Comparison of ENCODE assay signal across 8 cellular contexts in genomic region chr16:87636050-87636684, GRCh38. TPM values are rescaled to one million over a fixed set of nuclear protein-coding genes. Genes with fewer than 3 reads are reported as not detected.
A peak's percentile ranks its signal among the peaks of the same experiment; 100 is the strongest.
DNase-seq lines count a peak whose midpoint lies in the region; ATAC-seq, FAIRE-seq and TF ChIP-seq lines count a peak whose summit lies in the region.

No MANE protein-coding gene starts in this region.

- no peak for ATAC-seq in HG02623 (IDR thresholded peaks at IDR 0.05; ENCODE audit: unreplicated experiment)

- H3K9me3 ChIP-seq in OCI-LY3 (ENCODE audit: insufficient read depth, low read length) = 0 out of 2 replicates have a peak, but pooled peaks cover under 1% of the 10 kb centered on the region

- peak; percentile 93 for FAIRE-seq in HTR-8/SVneo (lab: Jason Lieb, UNC)

- H3K4me2 ChIP-seq in OCI-LY3 (ENCODE audit: low read length) = peak overlapping the region; percentile 91

- peak; percentile 71 for TF ChIP-seq CTCF in OCI-LY3 (IDR thresholded peaks at IDR 0.05; ENCODE audit: low read depth, low read length)

- H3K4me1 ChIP-seq in OCI-LY3 (ENCODE audit: low read length) = peaks cover 4% of the 10 kb centered on the region

- DNase-seq in COR-L47 (lab: John Stamatoyannopoulos, UW) = peak; percentile 55
- peak; percentile 95 for DNase-seq in HTR-8/SVneo (ENCODE audit: insufficient read length, low spot score)
- DNase-seq in activated CD8-positive, alpha-beta memory T cell treated with anti-CD3 and anti-CD28 coated beads, Interleukin-2, amount 50 U/mL, for 4 hours = peak; percentile 83
- DNase-seq in epidermal melanocyte (ENCODE audit: insufficient read length, low spot score) = peak; percentile 96
- DNase-seq in myocyte (ENCODE audit: low read depth) = peak; percentile 88
- peak; percentile 70 to 73 for DNase-seq in stimulated activated CD8-positive, alpha-beta memory T cell treated with anti-CD3 and anti-CD28 coated beads, Interleukin-7, amount 100 ng/mL, for 4 hours (ENCODE audit: low read depth in 2 of 2)

- H3K27me3 ChIP-seq in OCI-LY3 (ENCODE audit: low read depth, low read length) = peaks cover 20% of the 10 kb centered on the region

- H3K79me2 ChIP-seq in OCI-LY3 (ENCODE audit: low read length) = no peaks in the 10 kb centered on the region

- H2AFZ ChIP-seq in OCI-LY3 (ENCODE audit: low read depth, low read length) = peak overlapping the region; percentile 86; the same call in 1 of the 2 replicates

- peak overlapping the region; percentile 81 for H3K4me3 ChIP-seq in OCI-LY3 (ENCODE audit: low read length)

- no peaks in the 10 kb centered on the region for H4K20me1 ChIP-seq in OCI-LY3 (ENCODE audit: insufficient read depth, low read length)

- peak overlapping the region; percentile 37; the same call in 1 of the 2 replicates for H3K9ac ChIP-seq in OCI-LY3 (ENCODE audit: low read length)

- H3K36me3 ChIP-seq in OCI-LY3 (replicated peaks; ENCODE audit: low read depth, low read length) = no peaks in the 10 kb centered on the region

- H3K27ac ChIP-seq in OCI-LY3 (ENCODE audit: low read length) = no peak overlapping the region

RNA-seq across cellular contexts. Expression of gene JPH3, which starts 33.9 kb away (rescaled TPM):
- total RNA-seq in myocyte = not detected in 2 replicates
- 0.09 TPM for polyA plus RNA-seq in myocyte (2012)
